ENCODE assay signal across 16 cellular contexts in the genomic region with DNA sequence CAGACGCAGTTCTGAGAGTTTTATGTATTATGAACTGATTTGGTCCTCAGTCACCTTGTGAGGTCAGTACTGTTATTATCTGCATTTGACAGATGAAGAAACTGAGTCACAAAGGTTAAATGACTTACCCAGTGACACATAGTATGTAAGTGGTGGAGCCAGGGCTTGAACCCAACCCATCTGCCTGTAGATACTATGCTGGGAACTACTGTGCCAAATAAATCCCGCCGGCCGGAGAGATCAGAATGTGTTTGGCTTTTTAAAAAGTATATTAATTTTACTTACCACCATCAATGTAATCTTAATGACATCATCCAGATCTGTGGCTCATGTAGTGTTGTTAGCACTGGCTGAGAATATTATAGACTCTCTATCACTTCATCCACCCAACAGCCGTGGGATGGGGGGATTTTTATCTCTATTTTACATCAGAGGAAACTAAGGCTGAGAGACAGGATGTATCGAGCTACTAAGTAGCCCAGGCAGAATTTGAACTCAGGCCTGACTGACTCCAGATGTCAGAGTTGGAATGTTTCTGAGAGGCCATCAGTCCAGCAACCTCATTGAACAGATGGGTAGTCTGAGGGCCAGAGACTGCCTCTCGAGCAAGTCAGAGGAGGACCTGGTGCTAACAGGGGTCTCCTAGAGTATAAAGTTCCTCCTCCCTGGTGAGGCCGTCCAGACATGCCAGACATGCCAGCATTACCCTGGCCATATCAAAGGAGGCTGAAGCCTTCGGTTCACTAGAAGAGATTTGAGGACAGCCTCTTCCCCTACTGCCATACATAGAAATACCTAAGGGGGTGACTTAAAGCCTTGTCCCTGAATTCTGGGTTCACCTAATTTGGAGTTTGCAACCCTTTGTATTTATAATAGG.
DNase-seq lines count a peak whose midpoint lies in the region; ATAC-seq, FAIRE-seq and TF ChIP-seq lines count a peak whose summit lies in the region.
"Had no signal": no experiment of that assay in that cellular context is flagged by ENCODE, and none has a peak within 500 bp of the region (broad histone marks: within the 10 kb centered on the region; RNA-seq: fewer than 3 reads in every experiment).

No MANE protein-coding gene starts in this region.

- peak overlapping the region; percentile 91 for H3K27ac Mint-ChIP-seq in mesothelial cell of epicardium
- H3K27ac Mint-ChIP-seq: natural killer cell had no signal

- TF ChIP-seq CTCF in coronary artery (IDR thresholded peaks at IDR 0.05) = no peak
- TF ChIP-seq CTCF in mesothelial cell of epicardium (IDR thresholded peaks at IDR 0.05; ENCODE audit: unreplicated experiment) = no peak

- no peak overlapping the region for H3K4me3 ChIP-seq in coronary artery
- H3K4me3 ChIP-seq: right lobe of liver had no signal

- H3K36me3 Mint-ChIP-seq in mesothelial cell of epicardium = peaks cover 9% of the 10 kb centered on the region
- H3K36me3 Mint-ChIP-seq: natural killer cell had no signal

- no peak for ATAC-seq in HG02970 (IDR thresholded peaks at IDR 0.05; ENCODE audit: low FRiP score, unreplicated experiment)
- ATAC-seq: natural killer cell had no signal

- H3K9me3 Mint-ChIP-seq in mesothelial cell of epicardium = no peaks in the 10 kb centered on the region
- H3K9me3 Mint-ChIP-seq: natural killer cell had no signal

- no peak for FAIRE-seq in HTR-8/SVneo (lab: Jason Lieb, UNC)

- H3K4me1 Mint-ChIP-seq in mesothelial cell of epicardium = peaks cover 67% of the 10 kb centered on the region

- DNase-seq in A172 (ENCODE audit: low spot score) (peak; percentile 10), HTR-8/SVneo (ENCODE audit: insufficient read length, low spot score) (peak; percentile 20), coronary artery (ENCODE audit: low spot score) (peak; percentile 62), mesothelial cell of epicardium (ENCODE audit: low spot score in 2 of 2, unreplicated experiment in 2 of 2) (no peak), NCI-H69 (lab: John Stamatoyannopoulos, UW) (no peak)
- DNase-seq in activated effector memory CD4-positive, alpha-beta T cell treated with anti-CD3 and anti-CD28 coated beads, Interleukin-2, amount 50 U/mL, for 16 hours = no peak
- DNase-seq in stimulated activated CD4-positive, alpha-beta T cell treated with anti-CD3 and anti-CD28 coated beads, Interleukin-12 subunit alpha, Interleukin-12 subunit beta, amount 100 ng/mL, for 4 hours = no peak
- DNase-seq: activated CD4-positive, alpha-beta T cell treated with anti-CD3 and anti-CD28 coated beads for 4 hours; amygdala; DMS153; effector CD4-positive, alpha-beta T cell; natural killer cell; NCI-H2227 treated with DMSO at 0.1 percent for 48 hours; T-helper 2 cell had no signal

- peak overlapping the region; percentile 67 to 82 for H3K27ac ChIP-seq in coronary artery

- no peak overlapping the region for H3K4me3 Mint-ChIP-seq in mesothelial cell of epicardium
- H3K4me3 Mint-ChIP-seq: natural killer cell had no signal

- H3K27me3 Mint-ChIP-seq in mesothelial cell of epicardium (ENCODE audit: low read depth) = no peaks in the 10 kb centered on the region

Comparison
In these comparisons a context has a peak if more than half of its experiments do, and no peak if none do; other contexts are left out.
1. DNase-seq: peak in A172 (single experiment), HTR-8/SVneo (single experiment) and coronary artery (single experiment); none in mesothelial cell of epicardium (0 of 2), activated effector memory CD4-positive, alpha-beta T cell treated with anti-CD3 and anti-CD28 coated beads, Interleukin-2, amount 50 U/mL, for 16 hours (single experiment), stimulated activated CD4-positive, alpha-beta T cell treated with anti-CD3 and anti-CD28 coated beads, Interleukin-12 subunit alpha, Interleukin-12 subunit beta, amount 100 ng/mL, for 4 hours (single experiment) and NCI-H69 (single experiment).